Comparison of ENCODE assay signal across 1 cellular context in the genomic region with DNA sequence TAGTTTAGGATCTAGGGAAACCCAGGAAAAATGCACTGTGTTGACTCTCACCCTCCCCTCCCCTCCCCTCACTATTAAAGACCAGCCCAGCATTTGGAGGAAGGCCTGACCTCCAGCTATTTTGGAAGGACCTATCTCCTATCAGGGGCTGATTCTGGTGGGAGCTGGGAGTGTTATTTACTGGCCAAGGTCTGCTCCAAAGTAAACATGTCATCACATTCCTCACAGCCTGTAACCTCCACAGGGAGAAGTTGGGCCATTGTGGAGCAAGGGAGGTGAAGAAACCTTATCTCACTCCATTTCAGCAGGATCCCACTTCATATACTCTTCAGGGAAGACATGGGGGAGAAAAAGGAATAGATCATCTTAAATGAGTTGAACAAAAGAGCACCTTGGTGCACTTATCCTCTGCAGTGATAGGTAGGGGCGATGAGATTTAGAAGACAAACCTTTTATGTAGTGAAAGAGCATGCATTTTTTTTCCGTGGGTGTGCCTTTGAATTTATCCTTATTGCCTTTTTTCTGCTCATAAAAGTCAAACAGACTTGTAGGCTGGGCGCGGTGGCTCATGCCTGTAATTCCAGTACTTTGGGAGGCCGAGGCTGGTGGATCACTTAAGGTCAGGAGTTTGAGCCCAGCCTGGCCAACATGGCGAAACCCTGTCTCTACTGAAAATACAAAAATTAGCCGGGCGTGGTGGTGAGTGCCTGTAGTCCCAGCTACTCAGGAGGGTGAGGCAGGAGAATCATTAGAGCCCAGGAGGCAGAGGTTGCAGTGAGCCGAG.
TF ChIP-seq lines count a peak whose summit lies in the region.

No MANE protein-coding gene starts in this region.

TF ChIP-seq in HepG2, 621 proteins besides CTCF, POLR2A, EP300 and RAD21 (continued from another document and continues in another):
- TF ChIP-seq, protein P1, sequence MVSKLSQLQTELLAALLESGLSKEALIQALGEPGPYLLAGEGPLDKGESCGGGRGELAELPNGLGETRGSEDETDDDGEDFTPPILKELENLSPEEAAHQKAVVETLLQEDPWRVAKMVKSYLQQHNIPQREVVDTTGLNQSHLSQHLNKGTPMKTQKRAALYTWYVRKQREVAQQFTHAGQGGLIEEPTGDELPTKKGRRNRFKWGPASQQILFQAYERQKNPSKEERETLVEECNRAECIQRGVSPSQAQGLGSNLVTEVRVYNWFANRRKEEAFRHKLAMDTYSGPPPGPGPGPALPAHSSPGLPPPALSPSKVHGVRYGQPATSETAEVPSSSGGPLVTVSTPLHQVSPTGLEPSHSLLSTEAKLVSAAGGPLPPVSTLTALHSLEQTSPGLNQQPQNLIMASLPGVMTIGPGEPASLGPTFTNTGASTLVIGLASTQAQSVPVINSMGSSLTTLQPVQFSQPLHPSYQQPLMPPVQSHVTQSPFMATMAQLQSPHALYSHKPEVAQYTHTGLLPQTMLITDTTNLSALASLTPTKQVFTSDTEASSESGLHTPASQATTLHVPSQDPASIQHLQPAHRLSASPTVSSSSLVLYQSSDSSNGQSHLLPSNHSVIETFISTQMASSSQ (IDR thresholded peaks at IDR 0.05; ENCODE audit: low read depth) = no peak
- TF ChIP-seq, protein P1 (CRISPR knock-in tag; IDR thresholded peaks at IDR 0.05; ENCODE audit: borderline replicate concordance) = peak; percentile 73; the same call in 1 of the 2 replicates
- no peak for TF ChIP-seq KDM2A (CRISPR knock-in tag; IDR thresholded peaks at IDR 0.05; ENCODE audit: borderline replicate concordance, low read depth)
- TF ChIP-seq MATR3 (CRISPR knock-in tag; IDR thresholded peaks at IDR 0.05) = no peak
- TF ChIP-seq, protein P2, sequence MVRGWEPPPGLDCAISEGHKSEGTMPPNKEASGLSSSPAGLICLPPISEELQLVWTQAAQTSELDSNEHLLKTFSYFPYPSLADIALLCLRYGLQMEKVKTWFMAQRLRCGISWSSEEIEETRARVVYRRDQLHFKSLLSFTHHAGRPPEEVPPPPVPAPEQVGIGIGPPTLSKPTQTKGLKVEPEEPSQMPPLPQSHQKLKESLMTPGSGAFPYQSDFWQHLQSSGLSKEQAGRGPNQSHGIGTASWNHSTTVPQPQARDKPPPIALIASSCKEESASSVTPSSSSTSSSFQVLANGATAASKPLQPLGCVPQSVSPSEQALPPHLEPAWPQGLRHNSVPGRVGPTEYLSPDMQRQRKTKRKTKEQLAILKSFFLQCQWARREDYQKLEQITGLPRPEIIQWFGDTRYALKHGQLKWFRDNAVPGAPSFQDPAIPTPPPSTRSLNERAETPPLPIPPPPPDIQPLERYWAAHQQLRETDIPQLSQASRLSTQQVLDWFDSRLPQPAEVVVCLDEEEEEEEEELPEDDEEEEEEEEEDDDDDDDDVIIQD (CRISPR knock-in tag; IDR thresholded peaks at IDR 0.05; ENCODE audit: low read depth) = 0 out of 2 replicates have a peak, but pooled peaks have one; percentile 25
- TF ChIP-seq SETDB1 (CRISPR knock-in tag; IDR thresholded peaks at IDR 0.05; ENCODE audit: borderline replicate concordance) = no peak
- no peak for TF ChIP-seq ZBTB44 (CRISPR knock-in tag; IDR thresholded peaks at IDR 0.05)
- no peak for TF ChIP-seq ZNF367 (CRISPR knock-in tag; IDR thresholded peaks at IDR 0.05; ENCODE audit: borderline replicate concordance)
- TF ChIP-seq NKX3-1 (CRISPR knock-in tag; IDR thresholded peaks at IDR 0.05) = no peak
- TF ChIP-seq FOXK2 (IDR thresholded peaks at IDR 0.05) = peak; percentile 24; the same call in 1 of the 2 replicates
- TF ChIP-seq HBP1 (CRISPR knock-in tag; IDR thresholded peaks at IDR 0.05; ENCODE audit: low read depth) = no peak
- TF ChIP-seq, protein P3, sequence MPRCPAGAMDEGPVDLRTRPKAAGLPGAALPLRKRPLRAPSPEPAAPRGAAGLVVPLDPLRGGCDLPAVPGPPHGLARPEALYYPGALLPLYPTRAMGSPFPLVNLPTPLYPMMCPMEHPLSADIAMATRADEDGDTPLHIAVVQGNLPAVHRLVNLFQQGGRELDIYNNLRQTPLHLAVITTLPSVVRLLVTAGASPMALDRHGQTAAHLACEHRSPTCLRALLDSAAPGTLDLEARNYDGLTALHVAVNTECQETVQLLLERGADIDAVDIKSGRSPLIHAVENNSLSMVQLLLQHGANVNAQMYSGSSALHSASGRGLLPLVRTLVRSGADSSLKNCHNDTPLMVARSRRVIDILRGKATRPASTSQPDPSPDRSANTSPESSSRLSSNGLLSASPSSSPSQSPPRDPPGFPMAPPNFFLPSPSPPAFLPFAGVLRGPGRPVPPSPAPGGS (CRISPR knock-in tag; IDR thresholded peaks at IDR 0.05) = no peak
- TF ChIP-seq ATRX (CRISPR knock-in tag; IDR thresholded peaks at IDR 0.05; ENCODE audit: borderline replicate concordance) = no peak
- no peak for TF ChIP-seq ZBTB1 (CRISPR knock-in tag; IDR thresholded peaks at IDR 0.05; ENCODE audit: borderline replicate concordance)
- no peak for TF ChIP-seq ZFAT (CRISPR knock-in tag; conservative IDR thresholded peaks at IDR 0.05)
- no peak for TF ChIP-seq ZNF674 (CRISPR knock-in tag; IDR thresholded peaks at IDR 0.05; ENCODE audit: low read depth)
- TF ChIP-seq ZNF382 (CRISPR knock-in tag; IDR thresholded peaks at IDR 0.05; ENCODE audit: borderline replicate concordance) = no peak
- no peak for TF ChIP-seq ZBED4 (CRISPR knock-in tag; IDR thresholded peaks at IDR 0.05; ENCODE audit: borderline replicate concordance)
- TF ChIP-seq, protein P4, sequence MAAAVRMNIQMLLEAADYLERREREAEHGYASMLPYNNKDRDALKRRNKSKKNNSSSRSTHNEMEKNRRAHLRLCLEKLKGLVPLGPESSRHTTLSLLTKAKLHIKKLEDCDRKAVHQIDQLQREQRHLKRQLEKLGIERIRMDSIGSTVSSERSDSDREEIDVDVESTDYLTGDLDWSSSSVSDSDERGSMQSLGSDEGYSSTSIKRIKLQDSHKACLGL (CRISPR knock-in tag; IDR thresholded peaks at IDR 0.05) = no peak
- TF ChIP-seq ZNF607 (CRISPR knock-in tag; IDR thresholded peaks at IDR 0.05; ENCODE audit: borderline replicate concordance) = no peak
- TF ChIP-seq ATM (IDR thresholded peaks at IDR 0.05; ENCODE audit: borderline replicate concordance) = no peak
- TF ChIP-seq ZEB1 (IDR thresholded peaks at IDR 0.05; ENCODE audit: insufficient replicate concordance, low read depth) = peak; percentile 65
- TF ChIP-seq MAFF (IDR thresholded peaks at IDR 0.05; ENCODE audit: low read depth, low read length) = no peak
- no peak for TF ChIP-seq ZNF552 (CRISPR knock-in tag; IDR thresholded peaks at IDR 0.05; ENCODE audit: borderline replicate concordance)
- no peak for TF ChIP-seq ZNF17 (CRISPR knock-in tag; IDR thresholded peaks at IDR 0.05)
- TF ChIP-seq, protein P5, sequence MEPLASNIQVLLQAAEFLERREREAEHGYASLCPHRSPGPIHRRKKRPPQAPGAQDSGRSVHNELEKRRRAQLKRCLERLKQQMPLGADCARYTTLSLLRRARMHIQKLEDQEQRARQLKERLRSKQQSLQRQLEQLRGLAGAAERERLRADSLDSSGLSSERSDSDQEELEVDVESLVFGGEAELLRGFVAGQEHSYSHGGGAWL (CRISPR knock-in tag; IDR thresholded peaks at IDR 0.05) = no peak
- TF ChIP-seq, protein P6, sequence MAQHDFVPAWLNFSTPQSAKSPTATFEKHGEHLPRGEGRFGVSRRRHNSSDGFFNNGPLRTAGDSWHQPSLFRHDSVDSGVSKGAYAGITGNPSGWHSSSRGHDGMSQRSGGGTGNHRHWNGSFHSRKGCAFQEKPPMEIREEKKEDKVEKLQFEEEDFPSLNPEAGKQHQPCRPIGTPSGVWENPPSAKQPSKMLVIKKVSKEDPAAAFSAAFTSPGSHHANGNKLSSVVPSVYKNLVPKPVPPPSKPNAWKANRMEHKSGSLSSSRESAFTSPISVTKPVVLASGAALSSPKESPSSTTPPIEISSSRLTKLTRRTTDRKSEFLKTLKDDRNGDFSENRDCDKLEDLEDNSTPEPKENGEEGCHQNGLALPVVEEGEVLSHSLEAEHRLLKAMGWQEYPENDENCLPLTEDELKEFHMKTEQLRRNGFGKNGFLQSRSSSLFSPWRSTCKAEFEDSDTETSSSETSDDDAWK (CRISPR knock-in tag; IDR thresholded peaks at IDR 0.05) = no peak
- TF ChIP-seq, protein P7, sequence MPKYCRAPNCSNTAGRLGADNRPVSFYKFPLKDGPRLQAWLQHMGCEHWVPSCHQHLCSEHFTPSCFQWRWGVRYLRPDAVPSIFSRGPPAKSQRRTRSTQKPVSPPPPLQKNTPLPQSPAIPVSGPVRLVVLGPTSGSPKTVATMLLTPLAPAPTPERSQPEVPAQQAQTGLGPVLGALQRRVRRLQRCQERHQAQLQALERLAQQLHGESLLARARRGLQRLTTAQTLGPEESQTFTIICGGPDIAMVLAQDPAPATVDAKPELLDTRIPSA (CRISPR knock-in tag; IDR thresholded peaks at IDR 0.05; ENCODE audit: borderline replicate concordance) = no peak
- TF ChIP-seq TERF1 (CRISPR knock-in tag; IDR thresholded peaks at IDR 0.05) = no peak
- TF ChIP-seq, protein P8, sequence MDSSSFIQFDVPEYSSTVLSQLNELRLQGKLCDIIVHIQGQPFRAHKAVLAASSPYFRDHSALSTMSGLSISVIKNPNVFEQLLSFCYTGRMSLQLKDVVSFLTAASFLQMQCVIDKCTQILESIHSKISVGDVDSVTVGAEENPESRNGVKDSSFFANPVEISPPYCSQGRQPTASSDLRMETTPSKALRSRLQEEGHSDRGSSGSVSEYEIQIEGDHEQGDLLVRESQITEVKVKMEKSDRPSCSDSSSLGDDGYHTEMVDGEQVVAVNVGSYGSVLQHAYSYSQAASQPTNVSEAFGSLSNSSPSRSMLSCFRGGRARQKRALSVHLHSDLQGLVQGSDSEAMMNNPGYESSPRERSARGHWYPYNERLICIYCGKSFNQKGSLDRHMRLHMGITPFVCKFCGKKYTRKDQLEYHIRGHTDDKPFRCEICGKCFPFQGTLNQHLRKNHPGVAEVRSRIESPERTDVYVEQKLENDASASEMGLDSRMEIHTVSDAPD (CRISPR knock-in tag; IDR thresholded peaks at IDR 0.05) = peak; percentile 58; the same call in 1 of the 2 replicates
- TF ChIP-seq CBX1 (IDR thresholded peaks at IDR 0.05; ENCODE audit: low read depth) = no peak
- no peak for TF ChIP-seq EEA1 (CRISPR knock-in tag; IDR thresholded peaks at IDR 0.05; ENCODE audit: borderline replicate concordance)
- TF ChIP-seq ETV6 (CRISPR knock-in tag; conservative IDR thresholded peaks at IDR 0.05) = no peak
- TF ChIP-seq GATAD1 (CRISPR knock-in tag; IDR thresholded peaks at IDR 0.05) = no peak
